In genomic region chr4:15809058-15809457, GRCh38 we compare ENCODE assay signal across 10 cellular contexts. TPM values are rescaled to one million over a fixed set of nuclear protein-coding genes. Genes with fewer than 3 reads are reported as not detected.
DNase-seq lines count a peak whose midpoint lies in the region; ATAC-seq, FAIRE-seq and TF ChIP-seq lines count a peak whose summit lies in the region.
"Had no signal": no experiment of that assay in that cellular context is flagged by ENCODE, and none has a peak within 500 bp of the region (broad histone marks: within the 10 kb centered on the region; RNA-seq: fewer than 3 reads in every experiment).

No MANE protein-coding gene starts in this region.

- H3K36me3 ChIP-seq in OCI-LY3 (replicated peaks; ENCODE audit: low read depth, low read length) (peaks cover 3% of the 10 kb centered on the region), psoas muscle (ENCODE audit: insufficient read depth in 1 of 2, low read depth in 1 of 2) (no peaks in the 10 kb centered on the region), small intestine (ENCODE audit: control insufficient read depth in 2 of 2, insufficient read depth in 2 of 2, low read length in 2 of 2) (no peaks in the 10 kb centered on the region)
- H3K36me3 ChIP-seq: MG63 had no signal

- intact Hi-C loops in psoas muscle (cut with DNase I) = loop anchor here (5.0 to 10.0 kb wide), 7 partner anchors 73 to 466 kb away; partner anchors contain the start of gene TAPT1 (in 2 of the 2)

- H3K4me2 ChIP-seq in OCI-LY3 (ENCODE audit: low read length) = peak overlapping the region; percentile 86

- no peak for FAIRE-seq in small intestine (lab: Jason Lieb, UNC)

- H3K27ac ChIP-seq in OCI-LY3 (ENCODE audit: low read length) = peak overlapping the region; percentile 28; the same call in 1 of the 2 replicates
- no peak overlapping the region for H3K27ac ChIP-seq in psoas muscle
- H3K27ac ChIP-seq in small intestine (ENCODE audit: low read depth in 1 of 2, low read length in 1 of 2) = no peak overlapping the region
- H3K27ac ChIP-seq: 22Rv1 had no signal

- H3K9me3 Mint-ChIP-seq in type B pancreatic cell = no peaks in the 10 kb centered on the region

- 55 to 64% (median 57%) methylated on average over 5 of the region's 5 CpGs for WGBS in psoas muscle, 3 donors
- 44 to 62% (median 54%) methylated on average over 5 of the region's 5 CpGs for WGBS in small intestine, 3 donors

- H3K9ac ChIP-seq in OCI-LY3 (ENCODE audit: low read length) = peak overlapping the region; percentile 11; the same call in 1 of the 2 replicates

- no peaks in the 10 kb centered on the region for H3K9me3 ChIP-seq in OCI-LY3 (ENCODE audit: insufficient read depth, low read length)
- H3K9me3 ChIP-seq in psoas muscle = no peaks in the 10 kb centered on the region
- no peaks in the 10 kb centered on the region for H3K9me3 ChIP-seq in small intestine (ENCODE audit: control insufficient read depth, low read depth)
- H3K9me3 ChIP-seq: MG63 had no signal

- peaks cover 5% of the 10 kb centered on the region; the same call in 1 of the 2 replicates for H3K79me2 ChIP-seq in OCI-LY3 (ENCODE audit: low read length)

- H3K4me3 Mint-ChIP-seq in type B pancreatic cell = no peak overlapping the region

- peaks cover 4% of the 10 kb centered on the region for H3K4me1 Mint-ChIP-seq in type B pancreatic cell (ENCODE audit: unreplicated experiment)

- H4K20me1 ChIP-seq in OCI-LY3 (ENCODE audit: insufficient read depth, low read length) = no peaks in the 10 kb centered on the region; the same call in 1 of the 2 replicates

- H3K27me3 ChIP-seq in OCI-LY3 (ENCODE audit: low read depth, low read length) (no peaks in the 10 kb centered on the region), psoas muscle (ENCODE audit: insufficient read depth in 3 of 3, low read length in 2 of 3) (no peaks in the 10 kb centered on the region), small intestine (ENCODE audit: control insufficient read depth in 2 of 2, insufficient read depth in 2 of 2, low read length in 2 of 2) (no peaks in the 10 kb centered on the region)

- peaks cover 46% of the 10 kb centered on the region for H3K4me1 ChIP-seq in OCI-LY3 (ENCODE audit: low read length)
- H3K4me1 ChIP-seq in psoas muscle = peaks cover 23% of the 10 kb centered on the region
- no peaks in the 10 kb centered on the region for H3K4me1 ChIP-seq in small intestine (ENCODE audit: control insufficient read depth in 2 of 2, insufficient read depth in 1 of 2, low read depth in 1 of 2, low read length in 1 of 2)

- H3K4me3 ChIP-seq in OCI-LY3 (ENCODE audit: low read length) (peak overlapping the region; percentile 64), psoas muscle (peak overlapping the region; percentile 40), small intestine (ENCODE audit: low read depth in 1 of 2, low read length in 2 of 2) (no peak overlapping the region)
- H3K4me3 ChIP-seq: MG63 had no signal

- ATAC-seq in HG02870 (IDR thresholded peaks at IDR 0.05; ENCODE audit: unreplicated experiment) (peak; percentile 72), psoas muscle (no peak)

- peaks cover 12% of the 10 kb centered on the region for H3K27me3 Mint-ChIP-seq in type B pancreatic cell

- no peak overlapping the region for H3K27ac Mint-ChIP-seq in type B pancreatic cell

- no peak overlapping the region for H2AFZ ChIP-seq in OCI-LY3 (ENCODE audit: low read depth, low read length)

- no peak for TF ChIP-seq CTCF in OCI-LY3 (IDR thresholded peaks at IDR 0.05; ENCODE audit: low read depth, low read length)
- no peak for TF ChIP-seq CTCF in psoas muscle (IDR thresholded peaks at IDR 0.05)
- no peak for TF ChIP-seq CTCF in type B pancreatic cell (conservative IDR thresholded peaks at IDR 0.05)

- peak; percentile 7 for DNase-seq in NK-92 treated with Interleukin-12 subunit alpha and Interleukin-12 subunit beta, amount 100 ng/mL, for 24 hours (lab: John Stamatoyannopoulos, UW)
- no peak for DNase-seq in NK-92 (lab: John Stamatoyannopoulos, UW; ENCODE audit: unreplicated experiment)
- no peak for DNase-seq in psoas muscle
- no peak for DNase-seq in type B pancreatic cell (ENCODE audit: extremely low spot score, unreplicated experiment)
- no peak for DNase-seq in NCI-H1105 (lab: John Stamatoyannopoulos, UW)
- DNase-seq in small intestine = no peak
- DNase-seq: MG63 had no signal

- no peaks in the 10 kb centered on the region for H3K36me3 Mint-ChIP-seq in type B pancreatic cell

RNA-seq across cellular contexts. Expression of gene CD38, which starts 30.9 kb away (rescaled TPM):
- total RNA-seq in psoas muscle = 1 to 10 TPM; 3.1 to 6.8 (median 4.5) TPM
- polyA plus RNA-seq in psoas muscle = 1 to 10 TPM; 1.5 to 4.6 (median 2.7) TPM
- 0.34 and 0.36 TPM in 2 replicates for total RNA-seq in type B pancreatic cell (ENCODE audit: low replicate concordance)
- polyA plus RNA-seq in small intestine = 1 to 10 TPM in 2 of 3 donors, under 1 TPM in 1; under 0.01 to 2.5 (median 1.6) TPM

Comparison
In these comparisons a context has a peak if more than half of its experiments do, and no peak if none do; other contexts are left out.
1. H3K4me3 ChIP-seq: peak in OCI-LY3 (single experiment) and psoas muscle (single experiment); none in small intestine (0 of 2).